ENCODE assay signal across 31 cellular contexts in genomic region chr10:33344676-33345075, GRCh38. TPM values are rescaled to one million over a fixed set of nuclear protein-coding genes. Genes with fewer than 3 reads are reported as not detected.
"Had no signal": no experiment of that assay in that cellular context is flagged by ENCODE, and none has a peak within 500 bp of the region (broad histone marks: within the 10 kb centered on the region; RNA-seq: fewer than 3 reads in every experiment).

No MANE protein-coding gene starts in this region.

- H3K4me1 ChIP-seq: ascending aorta, breast epithelium, colonic mucosa had no signal

- H3K4me1 Mint-ChIP-seq: activated T-helper 17 cell treated with anti-CD3 and anti-CD28 coated beads, Interleukin-2, amount 50 U/mL, for 72 hours; endodermal cell had no signal

- H3K9me3 Mint-ChIP-seq: endodermal cell had no signal

- H3K4me3 Mint-ChIP-seq: activated B cell treated with CpG ODN at 0.5 μM for 24 hours; activated CD8-positive, alpha-beta T cell treated with anti-CD3 and anti-CD28 coated beads for 36 hours; activated naive CD8-positive, alpha-beta T cell; activated T-cell treated with anti-CD3 and anti-CD28 coated beads, Interleukin-2, amount 50 U/mL, for 4 hours; activated T-helper 17 cell treated with anti-CD3 and anti-CD28 coated beads, Interleukin-2, amount 50 U/mL, for 72 hours; brain; endodermal cell; T-cell; T-helper 1 cell treated with Interleukin-12 subunit alpha and Interleukin-12 subunit beta and Interleukin-4 antibody, amounts not matched to agents 30 μg/mL and 1 μg/mL, for 36 hours had no signal

- H3K27me3 ChIP-seq: ascending aorta, breast epithelium, cardiac muscle cell, colonic mucosa, dorsolateral prefrontal cortex, gastrocnemius medialis, heart left ventricle had no signal

- H3K4me3 ChIP-seq: ascending aorta, breast epithelium, cardiac muscle cell, colonic mucosa, dorsolateral prefrontal cortex, gastrocnemius medialis, heart left ventricle had no signal

- H3K9me3 ChIP-seq: ascending aorta, breast epithelium, colonic mucosa, gastrocnemius medialis had no signal

- H3K27ac Mint-ChIP-seq: activated B cell treated with CpG ODN at 0.5 μM for 24 hours; activated CD8-positive, alpha-beta T cell treated with anti-CD3 and anti-CD28 coated beads for 36 hours; activated naive CD8-positive, alpha-beta T cell; activated T-helper 17 cell treated with anti-CD3 and anti-CD28 coated beads, Interleukin-2, amount 50 U/mL, for 72 hours; brain; endodermal cell; T-cell; T-helper 1 cell treated with Interleukin-12 subunit alpha and Interleukin-12 subunit beta and Interleukin-4 antibody, amounts not matched to agents 30 μg/mL and 1 μg/mL, for 36 hours had no signal

- H3K36me3 Mint-ChIP-seq: brain had no signal

- H3K36me3 ChIP-seq: ascending aorta, breast epithelium, cardiac muscle cell, colonic mucosa, gastrocnemius medialis, heart left ventricle, WERI-Rb-1 had no signal

- H3K27ac ChIP-seq: ascending aorta, breast epithelium, cardiac muscle cell, colonic mucosa, dorsolateral prefrontal cortex, gastrocnemius medialis, heart left ventricle, WERI-Rb-1 had no signal

- DNase-seq: activated B cell treated with CpG ODN at 0.5 μM for 24 hours; activated CD4-positive, alpha-beta T cell treated with anti-CD3 and anti-CD28 coated beads for 48 hours; activated CD4-positive, alpha-beta T cell treated with anti-CD3 and anti-CD28 coated beads, Interleukin-2, amount 50 U/mL, for 1 hour; activated CD4-positive, alpha-beta T cell treated with anti-CD3 and anti-CD28 coated beads, Interleukin-2, amount 50 U/mL, for 48 hours; activated CD8-positive, alpha-beta memory T cell treated with anti-CD3 and anti-CD28 coated beads for 24 hours; activated CD8-positive, alpha-beta T cell treated with anti-CD3 and anti-CD28 coated beads for 36 hours; activated effector memory CD4-positive, alpha-beta T cell treated with Interleukin-2 at 50 U/mL for 16 hours; activated gamma-delta T cell treated with Interleukin-2 at 50 U/mL for 16 hours; activated naive CD4-positive, alpha-beta T cell treated with anti-CD3 and anti-CD28 coated beads, Interleukin-2, amount 50 U/mL, for 16 hours; activated naive CD4-positive, alpha-beta T cell treated with Interleukin-2 at 50 U/mL for 16 hours; activated T-cell treated with anti-CD3 and anti-CD28 coated beads, Interleukin-2, amount 50 U/mL, for 4 hours; amniotic stem cell; central memory CD4-positive, alpha-beta T cell; cerebellar nuclear complex; colonic mucosa; dorsolateral prefrontal cortex; effector memory CD4-positive, alpha-beta T cell; endodermal cell; gastrocnemius medialis; glutamatergic neuron; heart left ventricle; T-cell; T-helper 9 cell; WERI-Rb-1 had no signal

RNA-seq across cellular contexts. Expression of gene NRP1, which starts 10.2 kb away (rescaled TPM):
- total RNA-seq: activated B cell treated with CpG ODN at 0.5 μM for 24 hours had no signal
